Comparison of ENCODE assay signal across 5 cellular contexts in the genomic region with DNA sequence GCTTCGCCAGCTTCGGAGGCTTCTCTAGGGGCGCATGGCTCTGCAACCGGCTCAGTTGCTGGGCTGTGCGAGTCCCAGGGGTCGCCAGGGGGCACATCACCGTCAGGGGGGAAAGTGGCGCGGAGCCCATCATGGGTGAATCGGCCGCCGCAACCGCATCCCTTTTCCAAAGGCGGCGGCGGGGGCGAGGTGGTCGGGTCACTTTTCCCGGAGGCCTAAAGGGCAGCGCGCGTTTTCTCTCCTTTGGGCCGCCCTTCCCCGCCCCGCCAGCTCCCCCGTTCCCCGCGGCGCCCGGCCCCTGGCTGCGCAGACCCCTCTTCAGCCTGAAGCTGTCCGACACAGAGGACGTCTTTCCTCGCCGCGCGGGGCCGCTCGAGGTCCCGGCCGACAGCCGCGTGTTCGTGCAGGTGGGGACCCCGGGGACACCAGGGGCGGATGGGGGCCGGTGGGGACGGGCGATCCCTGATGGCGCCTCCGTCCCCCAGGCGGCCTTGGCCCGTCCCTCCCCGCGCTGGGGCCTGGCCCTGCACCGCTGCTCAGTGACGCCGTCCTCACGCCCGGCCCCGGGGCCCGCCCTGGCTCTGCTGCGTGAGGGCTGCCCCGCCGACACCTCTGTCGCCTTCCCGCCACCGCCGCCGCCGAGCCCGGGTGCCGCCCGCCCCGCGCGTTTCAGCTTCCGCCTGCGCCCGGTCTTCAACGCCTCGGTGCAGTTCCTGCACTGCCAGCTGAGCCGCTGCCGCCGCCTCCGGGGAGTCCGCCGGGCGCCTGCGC. TPM values are rescaled to one million over a fixed set of nuclear protein-coding genes. Genes with fewer than 3 reads are reported as not detected.
DNase-seq lines count a peak whose midpoint lies in the region; ATAC-seq, FAIRE-seq and TF ChIP-seq lines count a peak whose summit lies in the region.

No MANE protein-coding gene starts in this region.

- no peak for FAIRE-seq in D721Med (lab: Jason Lieb, UNC)

- no peak overlapping the region for H3K27ac ChIP-seq in iPS-20b (ENCODE audit: low read length)

- peak overlapping the region; percentile 73 for H3K4me3 Mint-ChIP-seq in activated CD8-positive, alpha-beta T cell treated with anti-CD3 and anti-CD28 coated beads for 36 hours

- CTCF ChIA-PET in activated CD8-positive, alpha-beta T cell treated with anti-CD3 and anti-CD28 coated beads for 36 hours (lab: Charles Lee), result interaction anchor here (1.1 to 2.4 kb wide), 3 partner anchors 21 to 86 kb away, joined by 3 to 14 read pairs (median 4); no protein-coding TSS in a partner anchor

- peak overlapping the region; percentile 54 for H3K4me3 ChIP-seq in Jurkat, Clone E6-1 (ENCODE audit: low read length)
- H3K4me3 ChIP-seq in iPS-20b (ENCODE audit: low read length), result peak overlapping the region; percentile 47; the same call in 1 of the 2 replicates

- H3K9me3 ChIP-seq in iPS-20b (ENCODE audit: insufficient read depth, low read depth, low read length), result no peaks in the 10 kb centered on the region

- ATAC-seq in activated CD8-positive, alpha-beta T cell treated with anti-CD3 and anti-CD28 coated beads for 36 hours, result peak; percentile 3

- POLR2A ChIA-PET in activated CD8-positive, alpha-beta T cell treated with anti-CD3 and anti-CD28 coated beads for 36 hours (lab: Charles Lee), result interaction anchor here (0.9 to 3.2 kb wide), 5 partner anchors 8 to 27 kb away, joined by 4 to 14 read pairs (median 13); a partner anchor contains a TSS

- no peak overlapping the region for H3K9ac ChIP-seq in iPS-20b (ENCODE audit: low read depth, low read length)

- peak; percentile 41 for DNase-seq in Jurkat, Clone E6-1 (ENCODE audit: low read depth, low spot score)
- peak; percentile 73 for DNase-seq in activated CD8-positive, alpha-beta T cell treated with anti-CD3 and anti-CD28 coated beads for 36 hours
- DNase-seq in AML-193 (lab: John Stamatoyannopoulos, UW) (no peak), D721Med (ENCODE audit: insufficient read length, low spot score) (no peak)

- H3K27me3 ChIP-seq in iPS-20b (ENCODE audit: insufficient read depth, low read length), result peaks cover 52% of the 10 kb centered on the region

- H3K4me1 Mint-ChIP-seq in activated CD8-positive, alpha-beta T cell treated with anti-CD3 and anti-CD28 coated beads for 36 hours (ENCODE audit: low read depth), result peaks cover 28% of the 10 kb centered on the region

- no peaks in the 10 kb centered on the region; the same call in 1 of the 2 replicates for H3K4me1 ChIP-seq in iPS-20b (ENCODE audit: insufficient read depth, low read length)

- no peaks in the 10 kb centered on the region for H3K9me3 Mint-ChIP-seq in activated CD8-positive, alpha-beta T cell treated with anti-CD3 and anti-CD28 coated beads for 36 hours

- H3K36me3 ChIP-seq in iPS-20b (ENCODE audit: insufficient read depth, low read depth, low read length), result peaks cover 9% of the 10 kb centered on the region

- peaks cover 11% of the 10 kb centered on the region for H3K36me3 Mint-ChIP-seq in activated CD8-positive, alpha-beta T cell treated with anti-CD3 and anti-CD28 coated beads for 36 hours (ENCODE audit: low read depth)

- intact Hi-C loops in activated CD8-positive, alpha-beta T cell treated with anti-CD3 and anti-CD28 coated beads for 36 hours (cut with micrococcal nuclease), result no loop called here

- TF ChIP-seq CTCF in activated CD8-positive, alpha-beta T cell treated with anti-CD3 and anti-CD28 coated beads for 36 hours (IDR thresholded peaks at IDR 0.05), result no peak
- no peak for TF ChIP-seq CTCF in D721Med (IDR thresholded peaks at IDR 0.05; ENCODE audit: insufficient read depth, missing control alignments)

- H3K27me3 Mint-ChIP-seq in activated CD8-positive, alpha-beta T cell treated with anti-CD3 and anti-CD28 coated beads for 36 hours, result peaks cover 22% of the 10 kb centered on the region

- H3K27ac Mint-ChIP-seq in activated CD8-positive, alpha-beta T cell treated with anti-CD3 and anti-CD28 coated beads for 36 hours, result no peak overlapping the region

RNA-seq across cellular contexts. Expression of a gene that starts 1.7 kb away (rescaled TPM):
- 23.7 TPM for polyA plus RNA-seq in Jurkat, Clone E6-1 (2012; ENCODE audit: insufficient read depth, insufficient read length)
- 1 to 10 TPM; 5.1 to 5.9 TPM for total RNA-seq in activated CD8-positive, alpha-beta T cell treated with anti-CD3 and anti-CD28 coated beads for 36 hours

RNA-seq across cellular contexts. Expression of a gene that starts 3.8 kb away (rescaled TPM):
- polyA plus RNA-seq in Jurkat, Clone E6-1 (2012; ENCODE audit: insufficient read depth, insufficient read length), result 32.2 TPM
- 10 to 100 TPM; 16.0 to 18.2 TPM for total RNA-seq in activated CD8-positive, alpha-beta T cell treated with anti-CD3 and anti-CD28 coated beads for 36 hours

RNA-seq across cellular contexts. Expression of a gene that starts 9.6 kb away (rescaled TPM):
- polyA plus RNA-seq in Jurkat, Clone E6-1 (2012; ENCODE audit: insufficient read depth, insufficient read length), result 33.5 TPM
- under 1 TPM; 0.74 to 0.87 TPM for total RNA-seq in activated CD8-positive, alpha-beta T cell treated with anti-CD3 and anti-CD28 coated beads for 36 hours

RNA-seq across cellular contexts. Expression of a gene that starts 12.6 kb away (rescaled TPM):
- 30.5 TPM for polyA plus RNA-seq in Jurkat, Clone E6-1 (2012; ENCODE audit: insufficient read depth, insufficient read length)
- 10 to 100 TPM; 36.8 to 37.0 TPM for total RNA-seq in activated CD8-positive, alpha-beta T cell treated with anti-CD3 and anti-CD28 coated beads for 36 hours

RNA-seq across cellular contexts. Expression of a gene that starts 27.1 kb away (rescaled TPM):
- 60.1 TPM for polyA plus RNA-seq in Jurkat, Clone E6-1 (2012; ENCODE audit: insufficient read depth, insufficient read length)
- total RNA-seq in activated CD8-positive, alpha-beta T cell treated with anti-CD3 and anti-CD28 coated beads for 36 hours, result 10 to 100 TPM; 92.3 to 95.5 TPM

Comparison
In these comparisons a context has a peak if more than half of its experiments do, and no peak if none do; other contexts are left out.
1. DNase-seq: peak in Jurkat, Clone E6-1 (single experiment) and activated CD8-positive, alpha-beta T cell treated with anti-CD3 and anti-CD28 coated beads for 36 hours (single experiment); none in AML-193 (0 of 2) and D721Med (single experiment).